ENCODE assay signal across 8 cellular contexts in genomic region chr4:99894998-99895397, GRCh38. TPM values are rescaled to one million over a fixed set of nuclear protein-coding genes. Genes with fewer than 3 reads are reported as not detected.
A peak's percentile ranks its signal among the peaks of the same experiment; 100 is the strongest.
DNase-seq lines count a peak whose midpoint lies in the region; ATAC-seq and TF ChIP-seq lines count a peak whose summit lies in the region.

No MANE protein-coding gene starts in this region.

- H3K4me3 ChIP-seq in GM12865 (ENCODE audit: low read depth, low read length) (peak overlapping the region; percentile 57), foreskin fibroblast (ENCODE audit: low read depth in 1 of 2, low read length in 2 of 2) (peak overlapping the region; percentile 42 to 87), sigmoid colon (peak overlapping the region in 3 of 4 donors; percentile 73 to 87 (median 80))

- DNase-seq in GM12865 (ENCODE audit: low read depth) (no peak), foreskin fibroblast (no peak), sigmoid colon (no peak), NCI-H2029 (lab: John Stamatoyannopoulos, UW) (no peak), glomerular visceral epithelial cell (ENCODE audit: extremely low spot score) (no peak), NCI-H526 (lab: John Stamatoyannopoulos, UW) (no peak)

- TF ChIP-seq POLR2A in sigmoid colon (IDR thresholded peaks at IDR 0.05) = no peak

- WGBS in sigmoid colon, 2 donors = 94 to 96% methylated on average over 16 of the region's 16 CpGs

- peaks cover 0 to 44% (median 25%) of the 10 kb centered on the region in 4 donors for H3K4me1 ChIP-seq in sigmoid colon

- no peak for ATAC-seq in GM18868 (IDR thresholded peaks at IDR 0.05; ENCODE audit: unreplicated experiment)

- H3K9me3 ChIP-seq in sigmoid colon = no peaks in the 10 kb centered on the region

- peaks cover 0 to 38% (median 0%) of the 10 kb centered on the region in 4 donors for H3K36me3 ChIP-seq in sigmoid colon

- H3K27ac ChIP-seq in VCaP = peak overlapping the region; percentile 78
- H3K27ac ChIP-seq in sigmoid colon = peak overlapping the region; percentile 86 to 89 (median 88)

- TF ChIP-seq EP300 in sigmoid colon (IDR thresholded peaks at IDR 0.05) = no peak

- intact Hi-C loops in sigmoid colon (cut with DNase I) = loop anchor here (2.0 to 10.0 kb wide), 3 partner anchors 37 to 970 kb away; partner anchors contain the start of genes DNAJB14 and EIF4E

- TF ChIP-seq CTCF in GM12865 (IDR thresholded peaks at IDR 0.05; ENCODE audit: insufficient read depth, low read depth, low read length, missing control alignments) (no peak), VCaP (conservative IDR thresholded peaks at IDR 0.05) (no peak), foreskin fibroblast (IDR thresholded peaks at IDR 0.05; ENCODE audit: low read depth, low read length) (no peak), sigmoid colon (IDR thresholded peaks at IDR 0.05) (no peak)

- H3K27me3 ChIP-seq in sigmoid colon = no peaks in the 10 kb centered on the region

RNA-seq across cellular contexts. Expression of gene LAMTOR3, which starts 0.8 kb away (rescaled TPM):
- total RNA-seq in sigmoid colon = 10 to 100 TPM; 36.6 to 77.2 (median 62.2) TPM
- 100 to 1,000 TPM in 2 of 3 donors, 10 to 100 TPM in 1; 54.6 to 201 (median 108) TPM for polyA plus RNA-seq in sigmoid colon

RNA-seq across cellular contexts. Expression of gene DNAJB14, which starts 51.4 kb away (rescaled TPM):
- 10 to 100 TPM; 31.4 to 53.9 (median 41.0) TPM for total RNA-seq in sigmoid colon
- 10 to 100 TPM in 2 of 3 donors, 1 to 10 TPM in 1; 9.0 to 19.1 (median 10.2) TPM for polyA plus RNA-seq in sigmoid colon

RNA-seq across cellular contexts. Expression of gene H2AZ1, which starts 55.1 kb away (rescaled TPM):
- total RNA-seq in sigmoid colon = 100 to 1,000 TPM; 236 to 621 (median 353) TPM
- polyA plus RNA-seq in sigmoid colon = 100 to 1,000 TPM; 175 to 543 (median 421) TPM
